Comparison of ENCODE assay signal across 7 cellular contexts in the genomic region with DNA sequence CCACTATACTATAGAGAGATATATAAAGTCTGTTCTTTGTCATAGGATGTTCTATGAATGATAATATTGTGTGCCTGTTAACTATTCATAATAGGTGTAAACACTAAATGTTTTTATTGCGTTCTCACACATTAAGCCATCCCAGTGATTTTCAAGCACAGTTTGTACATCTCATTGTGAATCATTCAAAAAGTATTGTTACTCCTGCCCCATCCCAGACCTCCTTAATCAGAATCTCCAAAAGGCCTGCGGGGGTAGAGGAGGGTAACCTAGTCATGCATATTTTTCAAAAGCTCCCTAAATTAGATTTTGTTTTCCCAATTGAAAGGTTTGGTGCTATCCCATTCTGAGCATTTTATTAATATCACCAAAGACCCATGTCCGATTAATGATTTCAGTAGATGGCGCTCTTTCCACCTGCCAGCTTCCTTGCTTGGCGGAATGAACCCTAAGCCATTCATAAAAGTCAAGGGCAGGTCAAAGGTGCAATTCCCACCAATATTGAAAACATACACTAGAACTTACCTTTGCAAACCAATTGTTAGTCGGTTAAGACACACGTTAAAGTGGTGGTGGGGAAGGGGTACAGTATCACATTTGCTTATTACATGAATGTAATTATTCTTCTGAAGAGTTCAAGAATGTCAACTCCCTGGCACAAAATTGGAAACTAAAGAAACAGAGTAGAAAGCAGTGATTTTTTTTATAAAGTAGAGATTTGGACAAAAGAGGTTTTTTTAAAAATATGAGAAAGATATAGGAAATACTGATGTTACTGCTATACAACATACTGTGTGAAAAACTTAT. TPM values are rescaled to one million over a fixed set of nuclear protein-coding genes. Genes with fewer than 3 reads are reported as not detected.
DNase-seq lines count a peak whose midpoint lies in the region; ATAC-seq and TF ChIP-seq lines count a peak whose summit lies in the region.

No MANE protein-coding gene starts in this region.

- ATAC-seq in HG03439 (IDR thresholded peaks at IDR 0.05; ENCODE audit: unreplicated experiment), result no peak

- no peak overlapping the region for H3K4me3 ChIP-seq in GM12865 (ENCODE audit: low read depth, low read length)

- TF ChIP-seq CTCF in GM12865 (IDR thresholded peaks at IDR 0.05; ENCODE audit: insufficient read depth, low read depth, low read length, missing control alignments), result peak; percentile 45

- intact Hi-C loops in posterior vena cava (cut with DNase I), result no loop called here

- peak; percentile 56 for DNase-seq in GM12865 (ENCODE audit: low read depth)
- DNase-seq in HT-29 (ENCODE audit: low spot score), result peak; percentile 62
- peak; percentile 3 for DNase-seq in activated CD8-positive, alpha-beta memory T cell treated with anti-CD3 and anti-CD28 coated beads, Interleukin-2, amount 50 U/mL, for 24 hours (ENCODE audit: extremely low read depth)
- peak; percentile 69 for DNase-seq in globus pallidus (ENCODE audit: low spot score)
- DNase-seq in retina, result peak; percentile 44
- DNase-seq in posterior vena cava (ENCODE audit: low spot score), result no peak

RNA-seq across cellular contexts. Expression of gene TET2, which starts 5.8 kb away (rescaled TPM):
- total RNA-seq in HT-29 (2014; rRNA removed; shearing (Covaris generic)), result 3.9 and 5.2 TPM in 2 replicates
- total RNA-seq in posterior vena cava, result 10 to 100 TPM; 21.3 to 25.9 TPM
